Comparison of ENCODE assay signal across 1 cellular context in genomic region chr2:241308267-241308666, GRCh38.
TF ChIP-seq lines count a peak whose summit lies in the region.

No MANE protein-coding gene starts in this region.

TF ChIP-seq in HepG2, 621 proteins besides CTCF, POLR2A, EP300 and RAD21:
- TF ChIP-seq ZNF800 (CRISPR knock-in tag; IDR thresholded peaks at IDR 0.05) (no peak), ATF5 (CRISPR knock-in tag; IDR thresholded peaks at IDR 0.05; ENCODE audit: low read depth) (no peak), ZKSCAN1 (IDR thresholded peaks at IDR 0.05; ENCODE audit: low read length) (no peak)
- TF ChIP-seq, protein P1, sequence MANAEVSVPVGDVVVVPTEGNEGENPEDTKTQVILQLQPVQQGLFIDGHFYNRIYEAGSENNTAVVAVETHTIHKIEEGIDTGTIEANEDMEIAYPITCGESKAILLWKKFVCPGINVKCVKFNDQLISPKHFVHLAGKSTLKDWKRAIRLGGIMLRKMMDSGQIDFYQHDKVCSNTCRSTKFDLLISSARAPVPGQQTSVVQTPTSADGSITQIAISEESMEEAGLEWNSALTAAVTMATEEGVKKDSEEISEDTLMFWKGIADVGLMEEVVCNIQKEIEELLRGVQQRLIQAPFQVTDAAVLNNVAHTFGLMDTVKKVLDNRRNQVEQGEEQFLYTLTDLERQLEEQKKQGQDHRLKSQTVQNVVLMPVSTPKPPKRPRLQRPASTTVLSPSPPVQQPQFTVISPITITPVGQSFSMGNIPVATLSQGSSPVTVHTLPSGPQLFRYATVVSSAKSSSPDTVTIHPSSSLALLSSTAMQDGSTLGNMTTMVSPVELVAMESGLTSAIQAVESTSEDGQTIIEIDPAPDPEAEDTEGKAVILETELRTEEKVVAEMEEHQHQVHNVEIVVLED (CRISPR knock-in tag; IDR thresholded peaks at IDR 0.05; ENCODE audit: borderline replicate concordance): no peak
